8 cellular contexts compared by ENCODE assay signal in the genomic region with DNA sequence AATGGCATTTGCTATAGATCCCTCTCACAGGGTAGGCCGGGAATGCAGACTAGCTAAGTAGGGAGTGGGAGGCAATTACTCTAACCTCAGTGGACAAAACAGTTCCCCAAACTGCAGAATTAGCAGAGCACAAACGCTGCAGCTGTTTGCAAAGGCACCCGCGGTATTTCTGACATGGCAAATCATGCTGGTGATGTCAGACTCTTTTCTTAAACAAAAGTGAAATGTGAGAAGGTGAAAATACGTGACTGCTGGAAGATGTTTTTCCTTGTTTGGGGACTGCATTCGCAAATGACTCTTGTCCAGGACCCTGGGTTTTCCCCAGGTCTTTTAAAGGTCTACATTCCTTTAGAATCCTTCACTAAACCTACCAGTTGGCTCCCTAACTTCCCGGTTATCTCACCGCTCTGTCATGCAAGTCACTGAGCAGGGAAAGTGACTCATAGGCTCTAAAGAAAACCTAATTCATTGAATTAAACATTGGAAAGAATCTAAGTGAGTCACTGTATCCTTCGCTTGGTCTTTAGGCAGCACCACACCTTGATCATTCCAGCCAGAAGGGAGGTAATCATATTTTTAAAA.
DNase-seq lines count a peak whose midpoint lies in the region; ATAC-seq, FAIRE-seq and TF ChIP-seq lines count a peak whose summit lies in the region.

No MANE protein-coding gene starts in this region.

- H3K27me3 ChIP-seq in BLaER1 (no peaks in the 10 kb centered on the region), SJSA1 (replicated peaks) (no peaks in the 10 kb centered on the region), foreskin keratinocyte (no peaks in the 10 kb centered on the region), pancreas (no peaks in the 10 kb centered on the region)

- intact Hi-C loops in pancreas (cut with DNase I), result no loop called here

- peak; percentile 88 to 92 for DNase-seq in SJSA1 (ENCODE audit: low read depth in 1 of 2, low spot score in 2 of 2)
- DNase-seq in foreskin keratinocyte, result peak; percentile 100
- peak in 3 of 6 donors; percentile 45 to 57 (median 46) for DNase-seq in pancreas

- H3K4me3 ChIP-seq in BLaER1, result no peak overlapping the region
- no peak overlapping the region for H3K4me3 ChIP-seq in SJSA1
- H3K4me3 ChIP-seq in pancreas, result no peak overlapping the region

- H3K9me3 ChIP-seq in BLaER1 (no peaks in the 10 kb centered on the region), SJSA1 (replicated peaks) (no peaks in the 10 kb centered on the region), pancreas (no peaks in the 10 kb centered on the region)

- TF ChIP-seq CTCF in foreskin keratinocyte (conservative IDR thresholded peaks at IDR 0.05) (no peak), pancreas (IDR thresholded peaks at IDR 0.05) (no peak)

- H3K36me3 ChIP-seq in BLaER1 (no peaks in the 10 kb centered on the region), SJSA1 (no peaks in the 10 kb centered on the region), pancreas (no peaks in the 10 kb centered on the region)

- ATAC-seq in HG02870 (IDR thresholded peaks at IDR 0.05; ENCODE audit: unreplicated experiment) (peak; percentile 57), foreskin keratinocyte (peak; percentile 86), pancreas (peak; percentile 85 to 93 (median 88)), GM19467 (IDR thresholded peaks at IDR 0.05; ENCODE audit: unreplicated experiment) (no peak), HG03097 (IDR thresholded peaks at IDR 0.05; ENCODE audit: low FRiP score, unreplicated experiment) (no peak), GM21515 (IDR thresholded peaks at IDR 0.05; ENCODE audit: unreplicated experiment) (no peak)

- no peaks in the 10 kb centered on the region for H4K20me1 ChIP-seq in BLaER1

- WGBS in pancreas, 2 donors, result 8 to 9% methylated on average over 9 of the region's 9 CpGs

- H3K27ac ChIP-seq in BLaER1 (no peak overlapping the region), SJSA1 (peak overlapping the region; percentile 92), foreskin keratinocyte (peak overlapping the region; percentile 91), pancreas (peak overlapping the region; percentile 49 to 81 (median 68))

- no peak overlapping the region for H3K9ac ChIP-seq in BLaER1

- peak overlapping the region; percentile 44 for H3K4me2 ChIP-seq in BLaER1

- no peak for FAIRE-seq in pancreas (lab: Jason Lieb, UNC)

- H3K4me1 ChIP-seq in BLaER1 (peaks cover 32% of the 10 kb centered on the region), SJSA1 (replicated peaks) (peaks cover 64% of the 10 kb centered on the region), foreskin keratinocyte (peaks cover 44% of the 10 kb centered on the region), pancreas (peaks cover 0 to 14% (median 0%) of the 10 kb centered on the region in 3 donors)

Comparison
In these comparisons a context has a peak if more than half of its experiments do, and no peak if none do; other contexts are left out.
1. ATAC-seq: peak in HG02870 (single experiment), foreskin keratinocyte (single experiment) and pancreas (4 of 4); none in GM19467 (single experiment), HG03097 (single experiment) and GM21515 (single experiment).